In the genomic region with DNA sequence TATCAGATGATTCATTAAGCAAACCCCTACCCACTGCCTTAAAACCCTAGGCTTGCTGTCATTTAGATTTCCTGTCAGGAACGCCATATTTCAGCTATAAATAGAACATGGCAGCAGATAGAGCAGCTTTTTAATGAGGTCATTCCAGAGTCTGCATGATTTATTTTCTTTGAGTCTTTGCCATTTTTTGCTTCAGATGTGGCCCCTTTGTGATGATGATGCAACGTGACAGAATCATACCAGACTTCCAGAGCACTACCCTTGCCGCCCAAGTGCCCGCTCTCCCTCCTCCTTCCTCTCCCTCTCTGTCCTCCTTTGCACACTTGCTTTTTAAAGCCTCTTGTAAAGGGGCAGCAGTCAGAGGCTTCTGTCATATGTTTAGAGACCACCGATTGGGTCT, we compare ENCODE assay signal across 10 cellular contexts. TPM values are rescaled to one million over a fixed set of nuclear protein-coding genes. Genes with fewer than 3 reads are reported as not detected.
A peak's percentile ranks its signal among the peaks of the same experiment; 100 is the strongest.
DNase-seq lines count a peak whose midpoint lies in the region.
"Had no signal": no experiment of that assay in that cellular context is flagged by ENCODE, and none has a peak within 500 bp of the region (broad histone marks: within the 10 kb centered on the region; RNA-seq: fewer than 3 reads in every experiment).

No MANE protein-coding gene starts in this region.

- H2AK5ac ChIP-seq in mesenchymal stem cell (ENCODE audit: low read length, severe bottlenecking), result no peak overlapping the region

- H3K9ac ChIP-seq in BLaER1, result no peak overlapping the region
- no peak overlapping the region for H3K9ac ChIP-seq in mesenchymal stem cell (ENCODE audit: low read length)

- H2BK5ac ChIP-seq in mesenchymal stem cell (ENCODE audit: low read depth, low read length, poor library complexity, severe bottlenecking), result no peak overlapping the region

- no peak overlapping the region for H2BK120ac ChIP-seq in mesenchymal stem cell (ENCODE audit: low read depth, low read length)

- H3K27ac ChIP-seq in BLaER1 (no peak overlapping the region), mesenchymal stem cell (ENCODE audit: low read length, poor library complexity, severe bottlenecking) (no peak overlapping the region)
- H3K27ac ChIP-seq: epithelial cell of prostate had no signal

- H3K79me1 ChIP-seq in mesenchymal stem cell (replicated peaks; ENCODE audit: low read length, poor library complexity, severe bottlenecking), result no peaks in the 10 kb centered on the region

- DNase-seq in NCI-H1694 (lab: John Stamatoyannopoulos, UW) (peak; percentile 59), cerebellar cortex (ENCODE audit: low spot score) (peak; percentile 76), mesenchymal stem cell (peak; percentile 59), NOMO-1 treated with DMSO at 0.1 percent for 48 hours (lab: John Stamatoyannopoulos, UW; ENCODE audit: unreplicated experiment) (no peak), Kasumi-1 (lab: John Stamatoyannopoulos, UW) (no peak)
- DNase-seq in NK-92 treated with Interleukin-12 subunit alpha and Interleukin-12 subunit beta, amount 100 ng/mL, for 24 hours (lab: John Stamatoyannopoulos, UW), result no peak
- no peak for DNase-seq in activated CD4-positive, alpha-beta T cell treated with anti-CD3 and anti-CD28 coated beads for 4 hours

- H3K36me3 ChIP-seq in BLaER1 (no peaks in the 10 kb centered on the region), mesenchymal stem cell (ENCODE audit: control insufficient read depth in 1 of 2, insufficient read depth in 2 of 2, low read depth in 1 of 2, low read length in 2 of 2) (no peaks in the 10 kb centered on the region)

- H4K20me1 ChIP-seq in BLaER1, result no peaks in the 10 kb centered on the region

- no peak overlapping the region for H2BK12ac ChIP-seq in mesenchymal stem cell (ENCODE audit: low read length in 2 of 2)

- 64% methylated on average over 4 of the region's 5 CpGs for WGBS in mesenchymal stem cell

- no peak overlapping the region for H3K18ac ChIP-seq in mesenchymal stem cell (ENCODE audit: low read depth in 1 of 2, low read length in 2 of 2)

- no peak overlapping the region for H3K14ac ChIP-seq in mesenchymal stem cell (ENCODE audit: low read length in 2 of 2)

- H4K8ac ChIP-seq in mesenchymal stem cell (ENCODE audit: low read length), result no peak overlapping the region

- H3K4me2 ChIP-seq in BLaER1 (0 out of 2 replicates have a peak overlapping the region, but pooled peaks have one; percentile 7), mesenchymal stem cell (ENCODE audit: low read length, poor library complexity, severe bottlenecking) (peak overlapping the region; percentile 2)
- H3K4me2 ChIP-seq: smooth muscle cell had no signal

- no peak overlapping the region for H4K91ac ChIP-seq in mesenchymal stem cell (ENCODE audit: low read length)

- no peak overlapping the region for H2BK15ac ChIP-seq in mesenchymal stem cell (ENCODE audit: low read depth, poor library complexity, severe bottlenecking)

- H3K9me3 ChIP-seq in BLaER1, result peaks cover 14% of the 10 kb centered on the region
- no peaks in the 10 kb centered on the region for H3K9me3 ChIP-seq in mesenchymal stem cell (ENCODE audit: control insufficient read depth, low read length)

- H3K23ac ChIP-seq in mesenchymal stem cell (ENCODE audit: low read length in 2 of 2), result no peak overlapping the region

- H3K4ac ChIP-seq in mesenchymal stem cell (ENCODE audit: low read depth in 1 of 2, low read length in 2 of 2), result no peak overlapping the region

- H3K27me3 ChIP-seq in BLaER1 (no peaks in the 10 kb centered on the region), mesenchymal stem cell (ENCODE audit: control insufficient read depth in 1 of 2, insufficient read depth in 1 of 2, low read length in 2 of 2) (no peaks in the 10 kb centered on the region)

- H3K4me3 ChIP-seq in BLaER1, result no peak overlapping the region
- H3K4me3 ChIP-seq in mesenchymal stem cell (ENCODE audit: insufficient read depth in 1 of 2, low read depth in 1 of 2, low read length in 2 of 2), result no peak overlapping the region
- H3K4me3 ChIP-seq: smooth muscle cell had no signal

- H3K4me1 ChIP-seq in BLaER1 (no peaks in the 10 kb centered on the region), mesenchymal stem cell (ENCODE audit: control insufficient read depth, insufficient read depth, low read depth, low read length) (peaks cover 6% of the 10 kb centered on the region)

- H2AFZ ChIP-seq in mesenchymal stem cell (ENCODE audit: low read depth, low read length), result no peak overlapping the region

RNA-seq across cellular contexts. Expression of gene TRIM67, which starts 55.5 kb away (rescaled TPM):
- 0.01 TPM for polyA plus RNA-seq in mesenchymal stem cell (2013, experiment 1 of 2)
- polyA plus RNA-seq in mesenchymal stem cell (2013, experiment 2 of 2), result 0.03 TPM

Comparison
In these comparisons a context has a peak if more than half of its experiments do, and no peak if none do; other contexts are left out.
1. DNase-seq: peak in NCI-H1694 (single experiment), cerebellar cortex (single experiment) and mesenchymal stem cell (single experiment); none in NOMO-1 treated with DMSO at 0.1 percent for 48 hours (single experiment), Kasumi-1 (0 of 2), NK-92 treated with Interleukin-12 subunit alpha and Interleukin-12 subunit beta, amount 100 ng/mL, for 24 hours (single experiment) and activated CD4-positive, alpha-beta T cell treated with anti-CD3 and anti-CD28 coated beads for 4 hours (0 of 2).